ENCODE assay signal across 14 cellular contexts in genomic region chr6:162056745-162057144, GRCh38.
DNase-seq lines count a peak whose midpoint lies in the region; ATAC-seq and TF ChIP-seq lines count a peak whose summit lies in the region.
"Had no signal": no experiment of that assay in that cellular context is flagged by ENCODE, and none has a peak within 500 bp of the region (broad histone marks: within the 10 kb centered on the region; RNA-seq: fewer than 3 reads in every experiment).

No MANE protein-coding gene starts in this region.

- peaks cover 14% of the 10 kb centered on the region for H3K4me1 Mint-ChIP-seq in GM23338
- H3K4me1 Mint-ChIP-seq: activated T-helper 17 cell treated with anti-CD3 and anti-CD28 coated beads, Interleukin-2, amount 50 U/mL, for 72 hours had no signal

- ATAC-seq in GM23338: peak; percentile 89
- ATAC-seq in HG03108 (IDR thresholded peaks at IDR 0.05; ENCODE audit: unreplicated experiment): no peak
- ATAC-seq: activated T-helper 17 cell treated with anti-CD3 and anti-CD28 coated beads, Interleukin-2, amount 50 U/mL, for 72 hours; pancreas had no signal

- H3K4me1 ChIP-seq in GM23338 (ENCODE audit: insufficient read depth) (no peaks in the 10 kb centered on the region), SJCRH30 (no peaks in the 10 kb centered on the region; the same call in 1 of the 2 replicates), cardiac muscle cell (ENCODE audit: low read depth) (peaks cover 30% of the 10 kb centered on the region), osteoblast (ENCODE audit: insufficient read depth, low read length) (no peaks in the 10 kb centered on the region)
- H3K4me1 ChIP-seq: upper lobe of left lung had no signal

- no peaks in the 10 kb centered on the region for H3K79me2 ChIP-seq in GM23338 (replicated peaks; ENCODE audit: insufficient read depth)
- no peaks in the 10 kb centered on the region for H3K79me2 ChIP-seq in osteoblast (ENCODE audit: insufficient read depth, low read length)

- TF ChIP-seq CTCF in GM23338 (conservative IDR thresholded peaks at IDR 0.05; ENCODE audit: low read depth in 2 of 2): no peak
- no peak for TF ChIP-seq CTCF in cardiac muscle cell (IDR thresholded peaks at IDR 0.05; ENCODE audit: low read depth, low read length)
- no peak for TF ChIP-seq CTCF in osteoblast (IDR thresholded peaks at IDR 0.05; ENCODE audit: extremely low read depth, low read depth, low read length)

- H3K27me3 Mint-ChIP-seq in GM23338 (ENCODE audit: insufficient read depth, low read depth, poor library complexity): no peaks in the 10 kb centered on the region
- H3K27me3 Mint-ChIP-seq: activated T-helper 17 cell treated with anti-CD3 and anti-CD28 coated beads, Interleukin-2, amount 50 U/mL, for 72 hours; dendritic cell treated with granulocyte-macrophage colony-stimulating factor and Interleukin-4, amounts not matched to agents 40 ng/mL and 50 ng/mL, for 4 days had no signal

- H3K4me2 ChIP-seq in GM23338 (no peak overlapping the region), osteoblast (ENCODE audit: insufficient read depth, low read length) (no peak overlapping the region)

- no peaks in the 10 kb centered on the region for H3K9me2 ChIP-seq in GM23338 (ENCODE audit: insufficient read depth)

- peak; percentile 68 for DNase-seq in GM23338 (ENCODE audit: low spot score)
- DNase-seq in SJCRH30: peak; percentile 38 to 51
- peak; percentile 45 to 63 for DNase-seq in cardiac muscle cell (ENCODE audit: low read depth in 1 of 2, low spot score in 1 of 2)
- peak; percentile 29 for DNase-seq in osteoblast (ENCODE audit: insufficient read length, low spot score, missing footprints)
- DNase-seq in inferior parietal cortex (ENCODE audit: extremely low spot score): no peak
- no peak for DNase-seq in stimulated activated CD4-positive, alpha-beta T cell treated with anti-CD3 and anti-CD28 coated beads, Interleukin-1b, Interleukin-23, amount 100 ng/mL, for 48 hours
- DNase-seq in NCI-H2196 treated with DMSO at 0.1 percent for 48 hours (lab: John Stamatoyannopoulos, UW; ENCODE audit: unreplicated experiment): no peak
- DNase-seq: DMS153, NCI-H1105, upper lobe of left lung had no signal

- H3K27me3 ChIP-seq in GM23338 (ENCODE audit: insufficient read depth): no peaks in the 10 kb centered on the region
- H3K27me3 ChIP-seq in SJCRH30: peaks cover 9% of the 10 kb centered on the region; the same call in 1 of the 2 replicates
- H3K27me3 ChIP-seq in cardiac muscle cell: no peaks in the 10 kb centered on the region
- H3K27me3 ChIP-seq in osteoblast (ENCODE audit: insufficient read depth, low read length): no peaks in the 10 kb centered on the region
- H3K27me3 ChIP-seq: pancreas, upper lobe of left lung had no signal

- no peaks in the 10 kb centered on the region for H3K9me3 ChIP-seq in SJCRH30 (replicated peaks)
- H3K9me3 ChIP-seq in cardiac muscle cell (ENCODE audit: low read depth): no peaks in the 10 kb centered on the region
- no peaks in the 10 kb centered on the region for H3K9me3 ChIP-seq in osteoblast (ENCODE audit: low read depth, low read length)
- H3K9me3 ChIP-seq: pancreas, upper lobe of left lung had no signal

- no peaks in the 10 kb centered on the region for H3F3A ChIP-seq in GM23338 (replicated peaks; ENCODE audit: low read depth)

- no peak overlapping the region for H3K4me3 Mint-ChIP-seq in GM23338
- H3K4me3 Mint-ChIP-seq: activated T-helper 17 cell treated with anti-CD3 and anti-CD28 coated beads, Interleukin-2, amount 50 U/mL, for 72 hours; dendritic cell treated with granulocyte-macrophage colony-stimulating factor and Interleukin-4, amounts not matched to agents 40 ng/mL and 50 ng/mL, for 4 days had no signal

- no peak overlapping the region for H3K27ac Mint-ChIP-seq in GM23338
- H3K27ac Mint-ChIP-seq: activated T-helper 17 cell treated with anti-CD3 and anti-CD28 coated beads, Interleukin-2, amount 50 U/mL, for 72 hours; dendritic cell treated with granulocyte-macrophage colony-stimulating factor and Interleukin-4, amounts not matched to agents 40 ng/mL and 50 ng/mL, for 4 days had no signal

- no peaks in the 10 kb centered on the region for H3K36me3 Mint-ChIP-seq in GM23338 (ENCODE audit: low read depth)

- H3K4me3 ChIP-seq in GM23338 (no peak overlapping the region), SJCRH30 (no peak overlapping the region), cardiac muscle cell (no peak overlapping the region), osteoblast (ENCODE audit: insufficient read depth, low read length) (no peak overlapping the region)
- H3K4me3 ChIP-seq: pancreas, upper lobe of left lung had no signal

- H3K9me3 Mint-ChIP-seq in GM23338: no peaks in the 10 kb centered on the region
- H3K9me3 Mint-ChIP-seq: dendritic cell treated with granulocyte-macrophage colony-stimulating factor and Interleukin-4, amounts not matched to agents 40 ng/mL and 50 ng/mL, for 4 days had no signal

- no peak overlapping the region for H3K27ac ChIP-seq in GM23338 (ENCODE audit: low read depth)
- H3K27ac ChIP-seq in SJCRH30: no peak overlapping the region
- no peak overlapping the region for H3K27ac ChIP-seq in cardiac muscle cell
- H3K27ac ChIP-seq in osteoblast (ENCODE audit: low read depth, low read length): no peak overlapping the region
- H3K27ac ChIP-seq: upper lobe of left lung had no signal

- peak overlapping the region; percentile 88; the same call in 1 of the 2 replicates for H2AFZ ChIP-seq in GM23338
- no peak overlapping the region for H2AFZ ChIP-seq in osteoblast (ENCODE audit: low read length)

- H3K36me3 ChIP-seq in GM23338 (ENCODE audit: insufficient read depth): no peaks in the 10 kb centered on the region
- H3K36me3 ChIP-seq in SJCRH30: no peaks in the 10 kb centered on the region
- H3K36me3 ChIP-seq in cardiac muscle cell: no peaks in the 10 kb centered on the region
- no peaks in the 10 kb centered on the region for H3K36me3 ChIP-seq in osteoblast (ENCODE audit: insufficient read depth, low read length)
- H3K36me3 ChIP-seq: pancreas, upper lobe of left lung had no signal

- H4K20me1 ChIP-seq in GM23338 (replicated peaks; ENCODE audit: insufficient read depth): no peaks in the 10 kb centered on the region
- H4K20me1 ChIP-seq in osteoblast (ENCODE audit: insufficient read depth, low read length): no peaks in the 10 kb centered on the region

TF ChIP-seq in GM23338, 12 proteins besides CTCF, POLR2A, EP300 and RAD21 (continues in another document):
- TF ChIP-seq EZH2phosphoT487 (IDR thresholded peaks at IDR 0.05; ENCODE audit: unreplicated experiment) (no peak), NANOG (IDR thresholded peaks at IDR 0.05; ENCODE audit: borderline replicate concordance) (no peak), POLR2AphosphoS5 (IDR thresholded peaks at IDR 0.05; ENCODE audit: low read depth) (no peak), ZNF331 (CRISPR knock-in tag; IDR thresholded peaks at IDR 0.05; ENCODE audit: low read depth) (no peak)

Comparison
In these comparisons a context has a peak if more than half of its experiments do, and no peak if none do; other contexts are left out.
1. DNase-seq: peak in GM23338 (single experiment), SJCRH30 (2 of 2), cardiac muscle cell (2 of 2) and osteoblast (single experiment); none in inferior parietal cortex (single experiment), stimulated activated CD4-positive, alpha-beta T cell treated with anti-CD3 and anti-CD28 coated beads, Interleukin-1b, Interleukin-23, amount 100 ng/mL, for 48 hours (single experiment) and NCI-H2196 treated with DMSO at 0.1 percent for 48 hours (single experiment).